Comparison of ENCODE assay signal across 6 cellular contexts in genomic region chr6:32037136-32037535, GRCh38. TPM values are rescaled to one million over a fixed set of nuclear protein-coding genes. Genes with fewer than 3 reads are reported as not detected.
"Had no signal": no experiment of that assay in that cellular context is flagged by ENCODE, and none has a peak within 500 bp of the region (broad histone marks: within the 10 kb centered on the region; RNA-seq: fewer than 3 reads in every experiment).

No MANE protein-coding gene starts in this region.

RNA-seq across cellular contexts. Expression of gene CYP21A2, which starts 1.1 kb away (rescaled TPM):
- total RNA-seq: LHCN-M2, NCI-H460, OCI-LY7, RPMI7951, SJCRH30, SK-MEL-5 had no signal
